Comparison of ENCODE assay signal across 30 cellular contexts in genomic region chr1:230573647-230574046, GRCh38.
DNase-seq lines count a peak whose midpoint lies in the region; ATAC-seq, FAIRE-seq and TF ChIP-seq lines count a peak whose summit lies in the region.
"Had no signal": no experiment of that assay in that cellular context is flagged by ENCODE, and none has a peak within 500 bp of the region (broad histone marks: within the 10 kb centered on the region; RNA-seq: fewer than 3 reads in every experiment).

No MANE protein-coding gene starts in this region.

- H4K20me1 ChIP-seq in H1 (replicated peaks in 1 of 2; ENCODE audit: control insufficient read depth in 1 of 2, insufficient read depth in 2 of 2, low read length in 2 of 2), result peaks cover 0 to 3% of the 10 kb centered on the region in 2 experiments

- H3K56ac ChIP-seq in H1 (replicated peaks; ENCODE audit: insufficient read length, low read depth, low read length), result no peak overlapping the region

- no peaks in the 10 kb centered on the region for H3K27me3 ChIP-seq in H1 (replicated peaks in 1 of 4; ENCODE audit: control insufficient read depth in 3 of 4, extremely low read depth in 1 of 4, insufficient read depth in 3 of 4, low read length in 3 of 4)
- H3K27me3 ChIP-seq in transverse colon, result no peaks in the 10 kb centered on the region
- peaks cover 0 to 8% (median 0%) of the 10 kb centered on the region in 7 donors for H3K27me3 ChIP-seq in spleen (replicated peaks in 1 of 7)
- H3K27me3 ChIP-seq: ascending aorta, cardiac muscle cell, pancreas had no signal

- ATAC-seq in HG03095 (IDR thresholded peaks at IDR 0.05; ENCODE audit: unreplicated experiment), result no peak
- ATAC-seq: esophagus mucosa, heart right ventricle, right cardiac atrium had no signal

- H3K18ac ChIP-seq in H1 (ENCODE audit: extremely low read depth, low read length), result no peak overlapping the region

- WGBS in H1 (ENCODE audit: extremely low coverage in 1 of 2, insufficient coverage in 1 of 2, insufficient read length in 1 of 2, insufficient replicate concordance in 2 of 2, low coverage in 1 of 2, low lambda C conversion rate in 2 of 2, missing lambda C conversion rate in 1 of 2), 2 experiments, result 79% methylated on average over 3 of the region's 3 CpGs; no CpG with 5 or more reads in 1 of the 2 experiments
- WGBS in transverse colon (ENCODE audit: low coverage in 1 of 2), 2 donors, result 70 to 74% methylated on average over 2 to 3 of the region's 3 CpGs
- WGBS in spleen, 5 donors, result 40 to 79% (median 48%) methylated on average over 3 of the region's 3 CpGs

- no peak for TF ChIP-seq RAD21 in H1 (IDR thresholded peaks at IDR 0.05 in 1 of 2, conservative IDR thresholded peaks at IDR 0.05 in 1 of 2; ENCODE audit: low read depth in 2 of 2, low read length in 2 of 2)

- H3K14ac ChIP-seq in H1 (ENCODE audit: insufficient read length), result no peak overlapping the region

- H4K91ac ChIP-seq in H1 (replicated peaks; ENCODE audit: insufficient read length, low read length), result no peak overlapping the region

- H2BK12ac ChIP-seq in H1 (ENCODE audit: low read depth, low read length), result no peak overlapping the region

- no peak overlapping the region for H2AFZ ChIP-seq in H1 (ENCODE audit: low read length)

- peaks cover 4% of the 10 kb centered on the region; the same call in 1 of the 2 replicates for H3K23me2 ChIP-seq in H1 (ENCODE audit: low read depth, low read length)

- TF ChIP-seq EP300 in H1 (IDR thresholded peaks at IDR 0.05; ENCODE audit: borderline replicate concordance in 1 of 2, low read depth in 2 of 2, low read length in 2 of 2) (no peak), transverse colon (IDR thresholded peaks at IDR 0.05; ENCODE audit: low read depth) (no peak)

- no peak overlapping the region for H3K4ac ChIP-seq in H1 (replicated peaks; ENCODE audit: insufficient read length, low read depth, low read length)

- no peaks in the 10 kb centered on the region for H3K79me1 ChIP-seq in H1 (ENCODE audit: low read depth, low read length)

- H3K9ac ChIP-seq in H1 (replicated peaks in 1 of 4; ENCODE audit: extremely low read depth in 1 of 4, low read depth in 3 of 4, low read length in 3 of 4), result no peak overlapping the region
- H3K9ac ChIP-seq: KMS-11 had no signal

- no peak overlapping the region for H2BK15ac ChIP-seq in H1 (ENCODE audit: low read length)

- no peak overlapping the region for H2BK120ac ChIP-seq in H1 (replicated peaks; ENCODE audit: low read depth, low read length)

- CTCF ChIA-PET in H1 (lab: Charles Lee; ENCODE audit: partially characterized antibody), result interaction anchor here (0.6 to 0.9 kb wide), 2 partner anchors 13 to 221 kb away, joined by 3 read pairs; no protein-coding TSS in a partner anchor

- H2BK5ac ChIP-seq in H1 (ENCODE audit: low read depth, low read length), result no peak overlapping the region

- H3K27ac ChIP-seq in H1 (ENCODE audit: low read depth, low read length) (no peak overlapping the region), transverse colon (peak overlapping the region; percentile 82 to 88 (median 84)), spleen (peak overlapping the region in 2 of 8 donors; percentile 48 to 60)
- H3K27ac ChIP-seq: 22Rv1, ascending aorta, cardiac muscle cell, heart right ventricle, HL-60, KMS-11, SK-N-MC had no signal

- FAIRE-seq in H1 (lab: Jason Lieb, UNC), result no peak
- FAIRE-seq: pancreas had no signal

- no peak overlapping the region for H3K23ac ChIP-seq in H1 (ENCODE audit: insufficient read length)

- no peak overlapping the region for H3K4me2 ChIP-seq in H1 (ENCODE audit: insufficient read depth in 1 of 2, low read depth in 2 of 2, low read length in 2 of 2)
- H3K4me2 ChIP-seq: KMS-11 had no signal

- DNase-seq in SIG-M5 treated with dmso at 0.1 percent for 504 hours (lab: John Stamatoyannopoulos, UW; ENCODE audit: unreplicated experiment) (peak; percentile 18), SIG-M5 (lab: John Stamatoyannopoulos, UW) (no peak), NOMO-1 (lab: John Stamatoyannopoulos, UW; ENCODE audit: unreplicated experiment in 2 of 2) (peak; percentile 48 to 71), H1 (ENCODE audit: low read depth in 1 of 2, low spot score in 2 of 2) (no peak), transverse colon (no peak), NCI-H1092 (lab: John Stamatoyannopoulos, UW) (no peak), spleen (no peak)
- DNase-seq: activated CD4-positive, alpha-beta T cell treated with anti-CD3 and anti-CD28 coated beads for 4 hours; activated CD8-positive, alpha-beta memory T cell treated with anti-CD3 and anti-CD28 coated beads for 24 hours; activated effector memory CD4-positive, alpha-beta T cell treated with anti-CD3 and anti-CD28 coated beads, Interleukin-2, amount 50 U/mL, for 16 hours; activated naive CD8-positive, alpha-beta T cell treated with anti-CD3 and anti-CD28 coated beads for 36 hours; CD4-positive, alpha-beta T cell; foreskin fibroblast; HCEC 1CT; heart right ventricle; MM.1S; NCI-H1694; NCI-H510A treated with DMSO at 0.1 percent for 48 hours; nephron progenitor cell; pancreas; right cardiac atrium had no signal

- in situ Hi-C loops in transverse colon (cut with MboI; ENCODE audit: low pct_ligation_motif_present in 1 of 4, low pct_unique_long_range_greater_than_20kb in 1 of 4, low sequenced_read_pairs in 3 of 4), result no loop called here

- TF ChIP-seq POLR2A in H1 (IDR thresholded peaks at IDR 0.05; ENCODE audit: control extremely low read depth in 1 of 2, low read depth in 2 of 2, low read length in 2 of 2), result no peak
- no peak for TF ChIP-seq POLR2A in transverse colon (IDR thresholded peaks at IDR 0.05)
- TF ChIP-seq POLR2A in spleen (IDR thresholded peaks at IDR 0.05), result no peak

- POLR2A ChIA-PET in H1 (lab: Charles Lee; ENCODE audit: partially characterized antibody), result no interaction called here

- no peaks in the 10 kb centered on the region for H3K36me3 ChIP-seq in H1 (ENCODE audit: control insufficient read depth in 2 of 4, insufficient read depth in 4 of 4, low read length in 3 of 4)
- H3K36me3 ChIP-seq in transverse colon, result no peaks in the 10 kb centered on the region
- no peaks in the 10 kb centered on the region for H3K36me3 ChIP-seq in spleen
- H3K36me3 ChIP-seq: ascending aorta, cardiac muscle cell, heart right ventricle, pancreas had no signal

- intact Hi-C loops in transverse colon (cut with DNase I; ENCODE audit: low total_unique reads), result no loop called here
- intact Hi-C loops in spleen (cut with DNase I; ENCODE audit: low total_unique reads), result no loop called here

- 0 out of 2 replicates have a peak overlapping the region, but pooled peaks have one; percentile 3 for H2BK20ac ChIP-seq in H1 (ENCODE audit: low read length)

- TF ChIP-seq CTCF in H1 (IDR thresholded peaks at IDR 0.05; ENCODE audit: control extremely low read depth in 1 of 3, insufficient read depth in 1 of 3, low read depth in 1 of 3, low read length in 3 of 3) (no peak), transverse colon (IDR thresholded peaks at IDR 0.05) (no peak), spleen (IDR thresholded peaks at IDR 0.05 in 8 of 11, conservative IDR thresholded peaks at IDR 0.05 in 3 of 11) (no peak)

- H3K79me2 ChIP-seq in H1 (ENCODE audit: control insufficient read depth in 1 of 2, insufficient read depth in 2 of 2, low read length in 2 of 2), result no peaks in the 10 kb centered on the region

- H3K4me3 ChIP-seq in H1 (ENCODE audit: extremely low read depth in 1 of 4, insufficient read depth in 2 of 4, low read depth in 3 of 4, low read length in 4 of 4), result no peak overlapping the region
- H3K4me3 ChIP-seq in transverse colon, result no peak overlapping the region
- no peak overlapping the region for H3K4me3 ChIP-seq in spleen
- H3K4me3 ChIP-seq: ascending aorta, cardiac muscle cell, heart right ventricle, lung, pancreas, SK-N-MC had no signal

- H2AK5ac ChIP-seq in H1 (ENCODE audit: low read depth, low read length), result no peak overlapping the region

- no peak overlapping the region for H4K8ac ChIP-seq in H1 (ENCODE audit: extremely low read depth, insufficient read depth, low read length)

- H3K4me1 ChIP-seq in H1 (replicated peaks in 1 of 4; ENCODE audit: control insufficient read depth in 3 of 4, insufficient read depth in 4 of 4, low read length in 3 of 4) (peaks cover 2 to 7% (median 4%) of the 10 kb centered on the region in 4 experiments; a peak in 6 of 7 replicates), transverse colon (peaks cover 2 to 58% (median 43%) of the 10 kb centered on the region in 4 donors), spleen (peaks cover 0 to 17% (median 0%) of the 10 kb centered on the region in 6 donors)
- H3K4me1 ChIP-seq: ascending aorta had no signal

- H3K9me3 ChIP-seq in H1 (ENCODE audit: insufficient read depth in 2 of 2, low read depth in 1 of 2, low read length in 1 of 2), result no peaks in the 10 kb centered on the region
- H3K9me3 ChIP-seq in transverse colon, result no peaks in the 10 kb centered on the region
- H3K9me3 ChIP-seq in spleen, result no peaks in the 10 kb centered on the region
- H3K9me3 ChIP-seq: ascending aorta, heart right ventricle, pancreas had no signal

- H4K5ac ChIP-seq in H1 (ENCODE audit: insufficient read length, low read depth, low read length), result no peak overlapping the region

Comparison
In these comparisons a context has a peak if more than half of its experiments do, and no peak if none do; other contexts are left out.
1. DNase-seq: peak in SIG-M5 treated with dmso at 0.1 percent for 504 hours (single experiment) and NOMO-1 (2 of 2); none in SIG-M5 (single experiment), H1 (0 of 2), transverse colon (single experiment), NCI-H1092 (single experiment) and spleen (single experiment).